Comparison of ENCODE assay signal across 3 cellular contexts in genomic region chr2:1390118-1390517, GRCh38. TPM values are rescaled to one million over a fixed set of nuclear protein-coding genes. Genes with fewer than 3 reads are reported as not detected.
"Had no signal": no experiment of that assay in that cellular context is flagged by ENCODE, and none has a peak within 500 bp of the region (broad histone marks: within the 10 kb centered on the region; RNA-seq: fewer than 3 reads in every experiment).

No MANE protein-coding gene starts in this region.

RNA-seq across cellular contexts. Expression of gene TPO, which starts 23.1 kb away (rescaled TPM):
- total RNA-seq: LHCN-M2, M059J, MCF 10A had no signal
